26 cellular contexts compared by ENCODE assay signal in genomic region chr21:10639123-10639522, GRCh38.
"Had no signal": no experiment of that assay in that cellular context is flagged by ENCODE, and none has a peak within 500 bp of the region (broad histone marks: within the 10 kb centered on the region; RNA-seq: fewer than 3 reads in every experiment).

No MANE protein-coding gene starts in this region.

- H3K4me1 ChIP-seq: colonic mucosa, pancreas, right lobe of liver, stomach, testis, tibial nerve, upper lobe of left lung, uterus had no signal

- DNase-seq: central memory CD4-positive, alpha-beta T cell; colonic mucosa; effector memory CD4-positive, alpha-beta T cell; erythroblast; head of caudate nucleus; mesenchymal stem cell; midbrain; naive thymus-derived CD4-positive, alpha-beta T cell; occipital lobe; right lobe of liver; stimulated activated CD4-positive, alpha-beta T cell treated with anti-CD3 and anti-CD28 coated beads, Interleukin-12 subunit alpha, Interleukin-12 subunit beta, amount 100 ng/mL, for 4 hours; stimulated activated CD4-positive, alpha-beta T cell treated with anti-CD3 and anti-CD28 coated beads, Interleukin-1b, Interleukin-23, amount 100 ng/mL, for 48 hours; stimulated activated CD4-positive, alpha-beta T cell treated with anti-CD3 and anti-CD28 coated beads, Interleukin-4, amount 100 ng/mL, for 1 hour; stimulated activated CD8-positive, alpha-beta memory T cell treated with anti-CD3 and anti-CD28 coated beads, Interleukin-4, amount 100 ng/mL, for 48 hours; stimulated activated naive CD4-positive, alpha-beta T cell treated with Interleukin-2 at 50 U/mL for 16 hours; stomach; testis; uterus had no signal

- H3K27ac ChIP-seq: colonic mucosa, pancreas, right lobe of liver, stomach, testis, tibial nerve, upper lobe of left lung, uterus had no signal

- H3K4me3 ChIP-seq: colonic mucosa, pancreas, right lobe of liver, smooth muscle cell, stomach, testis, tibial nerve, upper lobe of left lung, uterus had no signal

- FAIRE-seq: endothelial cell of umbilical vein, frontal cortex, keratinocyte, pancreas had no signal

- H3K9me3 ChIP-seq: pancreas, right lobe of liver, testis had no signal

- ATAC-seq: left lobe of liver; naive thymus-derived CD4-positive, alpha-beta T cell; pancreas had no signal

- H3K36me3 ChIP-seq: colonic mucosa, pancreas, right lobe of liver, stomach, tibial nerve, upper lobe of left lung, uterus had no signal

- H3K4me2 ChIP-seq: smooth muscle cell had no signal

- H3K27me3 ChIP-seq: colonic mucosa, pancreas, right lobe of liver, stomach, testis, tibial nerve, upper lobe of left lung, uterus had no signal
